Comparison of ENCODE assay signal across 18 cellular contexts in genomic region chr9:106534800-106535199, GRCh38.
"Had no signal": no experiment of that assay in that cellular context is flagged by ENCODE, and none has a peak within 500 bp of the region (broad histone marks: within the 10 kb centered on the region; RNA-seq: fewer than 3 reads in every experiment).

No MANE protein-coding gene starts in this region.

- DNase-seq: KBM-7, MM.1S, NCI-H1092 treated with DMSO at 0.1 percent for 48 hours, NCI-H1436, NCI-H187, NCI-H2029, NCI-H2081 treated with DMSO at 0.1 percent for 48 hours, NCI-H2171, NCI-H226, NCI-H446, NCI-H510A, NCI-H524 treated with DMSO at 0.1 percent for 48 hours, NCI-H774, SHP77, SK-N-SH, SW 1271 had no signal

- H3K9me3 ChIP-seq: SK-N-SH had no signal

- H3K9ac ChIP-seq: SK-N-SH had no signal

- H3K27ac ChIP-seq: HL-60, RWPE1 had no signal

- H3K9me2 ChIP-seq: SK-N-SH had no signal

- H3K4me2 ChIP-seq: SK-N-SH had no signal
